8 cellular contexts compared by ENCODE assay signal in the genomic region with DNA sequence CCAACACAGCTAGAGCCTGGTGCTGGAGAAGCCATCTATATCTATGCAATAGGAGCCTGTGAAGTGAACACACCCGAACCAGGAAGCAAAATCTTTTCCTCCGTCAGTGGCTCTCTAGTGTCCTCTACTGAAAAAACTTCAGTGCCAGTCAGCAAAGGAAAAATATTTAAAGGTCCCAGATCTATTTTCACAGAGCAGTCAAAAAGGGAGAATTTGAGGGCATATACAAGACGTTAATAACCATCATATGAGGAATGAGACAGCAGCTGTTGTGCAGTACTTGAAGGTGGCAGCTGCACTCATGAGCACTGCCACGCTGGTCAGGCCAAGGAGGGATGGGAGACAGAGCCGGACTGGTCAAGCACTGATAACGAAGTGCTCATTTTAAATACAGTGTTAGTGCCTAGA. TPM values are rescaled to one million over a fixed set of nuclear protein-coding genes. Genes with fewer than 3 reads are reported as not detected.
DNase-seq lines count a peak whose midpoint lies in the region; ATAC-seq and TF ChIP-seq lines count a peak whose summit lies in the region.

No MANE protein-coding gene starts in this region.

- peak; percentile 57 for ATAC-seq in activated CD4-positive, alpha-beta T cell treated with anti-CD3 and anti-CD28 coated beads for 36 hours

- peaks cover 36% of the 10 kb centered on the region for H3K36me3 Mint-ChIP-seq in activated CD4-positive, alpha-beta T cell treated with anti-CD3 and anti-CD28 coated beads for 36 hours (ENCODE audit: low read depth)
- H3K36me3 Mint-ChIP-seq in nephron (ENCODE audit: low read depth) = no peaks in the 10 kb centered on the region

- H3K27me3 Mint-ChIP-seq in activated CD4-positive, alpha-beta T cell treated with anti-CD3 and anti-CD28 coated beads for 36 hours = no peaks in the 10 kb centered on the region
- H3K27me3 Mint-ChIP-seq in nephron (ENCODE audit: low read depth) = no peaks in the 10 kb centered on the region

- H3K27me3 ChIP-seq in colonic mucosa (no peaks in the 10 kb centered on the region), thyroid gland (no peaks in the 10 kb centered on the region)

- intact Hi-C loops in activated CD4-positive, alpha-beta T cell treated with anti-CD3 and anti-CD28 coated beads for 36 hours (cut with DNase I, micrococcal nuclease) = no loop called here
- intact Hi-C loops in colonic mucosa (cut with DNase I) (loop anchor here (10.0 kb wide), 1 partner anchor 150 kb away; no protein-coding TSS in a partner anchor), thyroid gland (cut with DNase I) (no loop called here)

- H3K4me3 ChIP-seq in colonic mucosa (no peak overlapping the region), thyroid gland (replicated peaks in 1 of 3) (no peak overlapping the region)

- H3K4me3 Mint-ChIP-seq in activated CD4-positive, alpha-beta T cell treated with anti-CD3 and anti-CD28 coated beads for 36 hours = peak overlapping the region; percentile 31
- no peak overlapping the region for H3K4me3 Mint-ChIP-seq in nephron

- H3K4me1 ChIP-seq in colonic mucosa (no peaks in the 10 kb centered on the region), thyroid gland (peaks cover 0 to 5% of the 10 kb centered on the region in 2 donors)

- H3K9me3 Mint-ChIP-seq in activated CD4-positive, alpha-beta T cell treated with anti-CD3 and anti-CD28 coated beads for 36 hours (ENCODE audit: low read depth) = peaks cover 3% of the 10 kb centered on the region
- H3K9me3 Mint-ChIP-seq in nephron = peaks cover 7% of the 10 kb centered on the region

- H3K27ac ChIP-seq in colonic mucosa (no peak overlapping the region), thyroid gland (no peak overlapping the region), substantia nigra (ENCODE audit: low read depth, low read length, poor library complexity, severe bottlenecking) (no peak overlapping the region)

- TF ChIP-seq POLR2A in thyroid gland (IDR thresholded peaks at IDR 0.05) = no peak

- no peak overlapping the region for H3K9ac ChIP-seq in colonic mucosa (ENCODE audit: low read depth in 2 of 2, low read length in 2 of 2)

- POLR2A ChIA-PET in activated CD4-positive, alpha-beta T cell treated with anti-CD3 and anti-CD28 coated beads for 36 hours (lab: Charles Lee) = interaction anchor here (0.6 to 2.0 kb wide), 4 partner anchors 12 to 14 kb away, joined by 3 to 11 read pairs (median 6); a partner anchor contains a TSS

- peak; percentile 29 for TF ChIP-seq CTCF in colonic mucosa (IDR thresholded peaks at IDR 0.05)
- TF ChIP-seq CTCF in nephron (IDR thresholded peaks at IDR 0.05; ENCODE audit: unreplicated experiment in 3 of 3) = no peak
- peak in 2 of 6 experiments; percentile 4 to 28 for TF ChIP-seq CTCF in thyroid gland (IDR thresholded peaks at IDR 0.05)

- H3K4me1 Mint-ChIP-seq in activated CD4-positive, alpha-beta T cell treated with anti-CD3 and anti-CD28 coated beads for 36 hours = peaks cover 71% of the 10 kb centered on the region
- peaks cover 6% of the 10 kb centered on the region for H3K4me1 Mint-ChIP-seq in nephron

- CTCF ChIA-PET in activated CD4-positive, alpha-beta T cell treated with anti-CD3 and anti-CD28 coated beads for 36 hours (lab: Charles Lee) = interaction anchor here (0.7 to 2.7 kb wide), 11 partner anchors 11 to 149 kb away, joined by 3 to 13 read pairs (median 4); a partner anchor contains a TSS

- DNase-seq in activated CD4-positive, alpha-beta T cell treated with anti-CD3 and anti-CD28 coated beads for 36 hours = no peak
- no peak for DNase-seq in activated CD4-positive, alpha-beta T cell treated with anti-CD3 and anti-CD28 coated beads, Interleukin-2, amount 50 U/mL, for 1 hour
- DNase-seq in NOMO-1 treated with dmso at 0.1 percent for 144 hours (lab: John Stamatoyannopoulos, UW; ENCODE audit: unreplicated experiment) (peak; percentile 5), colonic mucosa (peak; percentile 28), NCI-H187 (lab: John Stamatoyannopoulos, UW) (no peak), thyroid gland (no peak), substantia nigra (lab: John Stamatoyannopoulos, UW) (no peak)

- 50 to 54% methylated on average over 6 of the region's 6 CpGs for WGBS in thyroid gland, 2 donors

- no peaks in the 10 kb centered on the region for H3K9me3 ChIP-seq in colonic mucosa
- H3K9me3 ChIP-seq in thyroid gland = no peaks in the 10 kb centered on the region

- H3K36me3 ChIP-seq in colonic mucosa (no peaks in the 10 kb centered on the region), thyroid gland (no peaks in the 10 kb centered on the region)

- peak overlapping the region; percentile 67 for H3K27ac Mint-ChIP-seq in activated CD4-positive, alpha-beta T cell treated with anti-CD3 and anti-CD28 coated beads for 36 hours
- peak overlapping the region in 2 of 3 experiments; percentile 5 to 33 for H3K27ac Mint-ChIP-seq in nephron

RNA-seq across cellular contexts. Expression of a gene that starts 14.4 kb away (rescaled TPM):
- 10 to 100 TPM; 58.2 to 80.1 TPM for total RNA-seq in activated CD4-positive, alpha-beta T cell treated with anti-CD3 and anti-CD28 coated beads for 36 hours
- total RNA-seq in colonic mucosa (10 to 100 TPM; 10.4 to 11.7 TPM), thyroid gland (10 to 100 TPM in 3 of 4 donors, 1 to 10 TPM in 1; 6.5 to 18.5 (median 12.4) TPM)

Comparison
In these comparisons a context has a peak if more than half of its experiments do, and no peak if none do; other contexts are left out.
1. DNase-seq: peak in NOMO-1 treated with dmso at 0.1 percent for 144 hours (single experiment) and colonic mucosa (single experiment); none in activated CD4-positive, alpha-beta T cell treated with anti-CD3 and anti-CD28 coated beads for 36 hours (single experiment), activated CD4-positive, alpha-beta T cell treated with anti-CD3 and anti-CD28 coated beads, Interleukin-2, amount 50 U/mL, for 1 hour (single experiment), NCI-H187 (0 of 2), thyroid gland (0 of 2) and substantia nigra (0 of 49).